8 cellular contexts compared by ENCODE assay signal in the genomic region with DNA sequence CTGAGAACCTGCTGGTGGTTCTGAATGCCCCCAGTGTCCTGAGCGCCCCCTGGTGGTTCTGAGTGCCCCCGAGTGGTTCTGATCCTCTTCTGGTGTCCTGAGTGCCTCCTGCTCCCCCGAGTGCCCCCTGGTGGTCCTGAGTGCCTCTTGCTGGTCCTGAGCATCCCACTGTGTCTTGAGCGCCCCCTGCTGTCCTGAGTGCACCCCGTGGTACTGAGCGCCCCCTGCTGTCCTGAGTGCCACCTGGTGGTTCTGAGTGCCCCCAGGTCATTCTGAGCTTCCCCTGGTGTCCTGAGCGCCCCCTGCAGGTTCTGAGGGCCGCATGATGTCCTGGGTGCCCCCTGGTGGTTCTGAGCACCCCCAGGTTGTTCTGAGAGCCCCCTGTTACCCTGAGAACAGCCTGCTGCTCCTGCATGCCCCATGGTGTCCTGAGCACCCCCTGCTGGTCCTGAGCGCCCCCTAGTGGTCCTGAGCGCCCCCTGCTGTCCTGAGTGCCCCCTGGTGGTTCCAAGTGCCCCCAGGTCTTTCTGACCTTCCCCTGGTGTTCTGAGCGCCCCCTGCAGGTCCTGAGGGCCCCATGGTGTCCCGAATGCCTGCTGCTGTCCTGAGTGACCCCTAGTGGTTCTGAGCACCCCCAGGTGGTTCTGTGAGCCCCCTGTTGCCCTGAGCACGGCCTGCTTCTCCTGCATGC.
A peak's percentile ranks its signal among the peaks of the same experiment; 100 is the strongest.
DNase-seq lines count a peak whose midpoint lies in the region; ATAC-seq and TF ChIP-seq lines count a peak whose summit lies in the region.

No MANE protein-coding gene starts in this region.

- no peak for TF ChIP-seq CTCF in tibial artery (IDR thresholded peaks at IDR 0.05)

- no peaks in the 10 kb centered on the region for H3K4me1 ChIP-seq in tibial artery

- H3K9me3 ChIP-seq in tibial artery, result no peaks in the 10 kb centered on the region

- peak; percentile 82 for DNase-seq in activated effector memory CD4-positive, alpha-beta T cell treated with anti-CD3 and anti-CD28 coated beads, Interleukin-2, amount 50 U/mL, for 16 hours
- no peak for DNase-seq in activated effector memory CD4-positive, alpha-beta T cell treated with Interleukin-2 at 50 U/mL for 16 hours
- peak; percentile 27 for DNase-seq in T-helper 22 cell (ENCODE audit: low read depth)
- peak; percentile 35 for DNase-seq in central memory CD4-positive, alpha-beta T cell
- peak; percentile 43 to 73 (median 50) for DNase-seq in stimulated activated CD4-positive, alpha-beta T cell treated with anti-CD3 and anti-CD28 coated beads, Interleukin-1b, Interleukin-23, amount 100 ng/mL, for 24 hours (ENCODE audit: low read depth in 4 of 4, low spot score in 1 of 4)
- no peak for DNase-seq in NCI-H774 (lab: John Stamatoyannopoulos, UW)
- no peak for DNase-seq in tibial artery

- no peaks in the 10 kb centered on the region for H3K36me3 ChIP-seq in tibial artery

- H3K4me3 ChIP-seq in tibial artery, result no peak overlapping the region

- peak; percentile 68 for ATAC-seq in HG02981 (IDR thresholded peaks at IDR 0.05; ENCODE audit: unreplicated experiment)

- no peaks in the 10 kb centered on the region for H3K27me3 ChIP-seq in tibial artery

- no peak overlapping the region for H3K27ac ChIP-seq in tibial artery

- intact Hi-C loops in tibial artery (cut with DNase I; ENCODE audit: low total_unique reads), result no loop called here

Comparison
In these comparisons a context has a peak if more than half of its experiments do, and no peak if none do; other contexts are left out.
1. DNase-seq: peak in activated effector memory CD4-positive, alpha-beta T cell treated with anti-CD3 and anti-CD28 coated beads, Interleukin-2, amount 50 U/mL, for 16 hours (single experiment), T-helper 22 cell (single experiment), central memory CD4-positive, alpha-beta T cell (single experiment) and stimulated activated CD4-positive, alpha-beta T cell treated with anti-CD3 and anti-CD28 coated beads, Interleukin-1b, Interleukin-23, amount 100 ng/mL, for 24 hours (4 of 4); none in activated effector memory CD4-positive, alpha-beta T cell treated with Interleukin-2 at 50 U/mL for 16 hours (single experiment), NCI-H774 (single experiment) and tibial artery (0 of 2).